In the genomic region with DNA sequence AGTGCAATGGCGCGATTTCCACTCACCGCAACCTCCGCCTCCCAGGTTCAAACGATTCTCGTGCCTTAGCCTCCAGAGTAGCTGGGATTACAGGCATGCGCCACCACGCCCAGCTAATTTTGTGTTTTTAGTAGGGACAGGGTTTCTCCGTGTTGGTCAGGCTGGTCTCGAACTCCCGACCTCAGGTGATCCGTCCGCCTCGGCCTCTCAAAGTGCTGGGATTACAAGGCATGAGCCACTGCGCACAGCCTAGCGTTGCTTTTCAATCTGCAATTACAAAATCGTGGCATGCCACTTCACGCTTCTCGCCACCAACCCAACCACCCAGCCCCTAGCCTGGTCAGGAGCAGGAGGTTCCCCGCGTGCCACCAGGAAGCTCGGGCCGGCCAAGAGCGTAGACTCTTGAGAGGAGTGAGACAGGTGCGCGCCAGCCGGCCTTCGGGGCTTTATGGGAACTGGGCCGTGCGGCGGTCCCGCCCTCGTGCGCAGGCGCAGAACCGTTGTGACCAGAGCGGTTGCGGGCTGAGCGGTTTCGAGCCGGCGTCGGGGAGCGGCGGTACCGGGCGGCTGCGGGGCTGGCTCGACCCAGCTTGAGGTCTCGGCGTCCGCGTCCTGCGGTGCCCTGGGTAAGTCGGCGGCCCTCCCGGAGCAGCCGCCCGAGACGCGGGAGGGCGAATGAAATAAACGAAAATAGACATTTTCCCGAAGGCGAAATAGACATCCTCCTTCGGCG, we compare ENCODE assay signal across 1 cellular context.
TF ChIP-seq lines count a peak whose summit lies in the region.

A gene (plus strand): TSS at position 500 of the 733 bp plus-strand sequence. CDS start 530 bp downstream, outside the sequence.

TF ChIP-seq in K562, 482 proteins besides CTCF, POLR2A, EP300 and RAD21 (continued from another document and continues in another):
- TF ChIP-seq, protein P1, sequence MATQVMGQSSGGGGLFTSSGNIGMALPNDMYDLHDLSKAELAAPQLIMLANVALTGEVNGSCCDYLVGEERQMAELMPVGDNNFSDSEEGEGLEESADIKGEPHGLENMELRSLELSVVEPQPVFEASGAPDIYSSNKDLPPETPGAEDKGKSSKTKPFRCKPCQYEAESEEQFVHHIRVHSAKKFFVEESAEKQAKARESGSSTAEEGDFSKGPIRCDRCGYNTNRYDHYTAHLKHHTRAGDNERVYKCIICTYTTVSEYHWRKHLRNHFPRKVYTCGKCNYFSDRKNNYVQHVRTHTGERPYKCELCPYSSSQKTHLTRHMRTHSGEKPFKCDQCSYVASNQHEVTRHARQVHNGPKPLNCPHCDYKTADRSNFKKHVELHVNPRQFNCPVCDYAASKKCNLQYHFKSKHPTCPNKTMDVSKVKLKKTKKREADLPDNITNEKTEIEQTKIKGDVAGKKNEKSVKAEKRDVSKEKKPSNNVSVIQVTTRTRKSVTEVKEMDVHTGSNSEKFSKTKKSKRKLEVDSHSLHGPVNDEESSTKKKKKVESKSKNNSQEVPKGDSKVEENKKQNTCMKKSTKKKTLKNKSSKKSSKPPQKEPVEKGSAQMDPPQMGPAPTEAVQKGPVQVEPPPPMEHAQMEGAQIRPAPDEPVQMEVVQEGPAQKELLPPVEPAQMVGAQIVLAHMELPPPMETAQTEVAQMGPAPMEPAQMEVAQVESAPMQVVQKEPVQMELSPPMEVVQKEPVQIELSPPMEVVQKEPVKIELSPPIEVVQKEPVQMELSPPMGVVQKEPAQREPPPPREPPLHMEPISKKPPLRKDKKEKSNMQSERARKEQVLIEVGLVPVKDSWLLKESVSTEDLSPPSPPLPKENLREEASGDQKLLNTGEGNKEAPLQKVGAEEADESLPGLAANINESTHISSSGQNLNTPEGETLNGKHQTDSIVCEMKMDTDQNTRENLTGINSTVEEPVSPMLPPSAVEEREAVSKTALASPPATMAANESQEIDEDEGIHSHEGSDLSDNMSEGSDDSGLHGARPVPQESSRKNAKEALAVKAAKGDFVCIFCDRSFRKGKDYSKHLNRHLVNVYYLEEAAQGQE (CRISPR knock-in tag; IDR thresholded peaks at IDR 0.05; ENCODE audit: low read depth) = peak; percentile 30; the same call in 1 of the 2 replicates
- TF ChIP-seq HMG20B (CRISPR knock-in tag; IDR thresholded peaks at IDR 0.05) (no peak), RBM34 (IDR thresholded peaks at IDR 0.05; ENCODE audit: borderline replicate concordance, insufficient read depth, low read length) (no peak), ZFX (CRISPR knock-in tag; IDR thresholded peaks at IDR 0.05) (no peak; the same call in 1 of the 2 replicates), ZNF316 (IDR thresholded peaks at IDR 0.05) (no peak), NR4A1 (CRISPR knock-in tag; IDR thresholded peaks at IDR 0.05) (no peak), NR4A1 (tag; IDR thresholded peaks at IDR 0.05) (no peak), SUPT5H (IDR thresholded peaks at IDR 0.05) (peak; percentile 59), PHF8 (IDR thresholded peaks at IDR 0.05; ENCODE audit: borderline replicate concordance, low read length) (peak; percentile 56; the same call in 1 of the 2 replicates), ZNF133 (CRISPR knock-in tag; IDR thresholded peaks at IDR 0.05) (no peak), SMARCE1 (IDR thresholded peaks at IDR 0.05) (no peak), MYBL2 (IDR thresholded peaks at IDR 0.05; ENCODE audit: low read depth) (no peak), MYBL2 (CRISPR knock-in tag; IDR thresholded peaks at IDR 0.05; ENCODE audit: borderline replicate concordance) (no peak), ZNF766 (CRISPR knock-in tag; conservative IDR thresholded peaks at IDR 0.05) (0 out of 2 replicates have a peak, but pooled peaks have one; percentile 35), KDM1A (IDR thresholded peaks at IDR 0.05) (peak in 1 of 2 experiments; percentile 38; a peak in 1 of 4 replicates), TEAD4 (IDR thresholded peaks at IDR 0.05; ENCODE audit: low read length) (no peak), TEAD4 (CRISPR knock-in tag; IDR thresholded peaks at IDR 0.05; ENCODE audit: borderline replicate concordance) (no peak), ZKSCAN3 (CRISPR knock-in tag; IDR thresholded peaks at IDR 0.05) (no peak), U2AF2 (optimal IDR thresholded peaks at IDR 0.05; ENCODE audit: low read depth, low read length) (no peak), ZNF41 (CRISPR knock-in tag; conservative IDR thresholded peaks at IDR 0.05) (no peak), YY1 (IDR thresholded peaks at IDR 0.05; ENCODE audit: borderline replicate concordance in 1 of 3, control insufficient read depth in 1 of 3, extremely low read depth in 1 of 3, insufficient read depth in 3 of 3, insufficient read length in 1 of 3, insufficient replicate concordance in 2 of 3, low read depth in 1 of 3, low read length in 2 of 3) (peak in 1 of 3 experiments; percentile 14), ZNF444 (CRISPR knock-in tag; IDR thresholded peaks at IDR 0.05) (no peak), ZNF134 (CRISPR knock-in tag; conservative IDR thresholded peaks at IDR 0.05) (no peak)
- TF ChIP-seq, protein P2, sequence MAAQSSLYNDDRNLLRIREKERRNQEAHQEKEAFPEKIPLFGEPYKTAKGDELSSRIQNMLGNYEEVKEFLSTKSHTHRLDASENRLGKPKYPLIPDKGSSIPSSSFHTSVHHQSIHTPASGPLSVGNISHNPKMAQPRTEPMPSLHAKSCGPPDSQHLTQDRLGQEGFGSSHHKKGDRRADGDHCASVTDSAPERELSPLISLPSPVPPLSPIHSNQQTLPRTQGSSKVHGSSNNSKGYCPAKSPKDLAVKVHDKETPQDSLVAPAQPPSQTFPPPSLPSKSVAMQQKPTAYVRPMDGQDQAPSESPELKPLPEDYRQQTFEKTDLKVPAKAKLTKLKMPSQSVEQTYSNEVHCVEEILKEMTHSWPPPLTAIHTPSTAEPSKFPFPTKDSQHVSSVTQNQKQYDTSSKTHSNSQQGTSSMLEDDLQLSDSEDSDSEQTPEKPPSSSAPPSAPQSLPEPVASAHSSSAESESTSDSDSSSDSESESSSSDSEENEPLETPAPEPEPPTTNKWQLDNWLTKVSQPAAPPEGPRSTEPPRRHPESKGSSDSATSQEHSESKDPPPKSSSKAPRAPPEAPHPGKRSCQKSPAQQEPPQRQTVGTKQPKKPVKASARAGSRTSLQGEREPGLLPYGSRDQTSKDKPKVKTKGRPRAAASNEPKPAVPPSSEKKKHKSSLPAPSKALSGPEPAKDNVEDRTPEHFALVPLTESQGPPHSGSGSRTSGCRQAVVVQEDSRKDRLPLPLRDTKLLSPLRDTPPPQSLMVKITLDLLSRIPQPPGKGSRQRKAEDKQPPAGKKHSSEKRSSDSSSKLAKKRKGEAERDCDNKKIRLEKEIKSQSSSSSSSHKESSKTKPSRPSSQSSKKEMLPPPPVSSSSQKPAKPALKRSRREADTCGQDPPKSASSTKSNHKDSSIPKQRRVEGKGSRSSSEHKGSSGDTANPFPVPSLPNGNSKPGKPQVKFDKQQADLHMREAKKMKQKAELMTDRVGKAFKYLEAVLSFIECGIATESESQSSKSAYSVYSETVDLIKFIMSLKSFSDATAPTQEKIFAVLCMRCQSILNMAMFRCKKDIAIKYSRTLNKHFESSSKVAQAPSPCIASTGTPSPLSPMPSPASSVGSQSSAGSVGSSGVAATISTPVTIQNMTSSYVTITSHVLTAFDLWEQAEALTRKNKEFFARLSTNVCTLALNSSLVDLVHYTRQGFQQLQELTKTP (IDR thresholded peaks at IDR 0.05; ENCODE audit: low read depth in 1 of 2, partially characterized antibody in 2 of 2) = peak in 1 of 2 experiments; percentile 19
- TF ChIP-seq, protein P3, sequence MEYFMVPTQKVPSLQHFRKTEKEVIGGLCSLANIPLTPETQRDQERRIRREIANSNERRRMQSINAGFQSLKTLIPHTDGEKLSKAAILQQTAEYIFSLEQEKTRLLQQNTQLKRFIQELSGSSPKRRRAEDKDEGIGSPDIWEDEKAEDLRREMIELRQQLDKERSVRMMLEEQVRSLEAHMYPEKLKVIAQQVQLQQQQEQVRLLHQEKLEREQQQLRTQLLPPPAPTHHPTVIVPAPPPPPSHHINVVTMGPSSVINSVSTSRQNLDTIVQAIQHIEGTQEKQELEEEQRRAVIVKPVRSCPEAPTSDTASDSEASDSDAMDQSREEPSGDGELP (CRISPR knock-in tag; IDR thresholded peaks at IDR 0.05; ENCODE audit: borderline replicate concordance) = peak; percentile 47; the same call in 1 of the 2 replicates
- TF ChIP-seq, protein P4, sequence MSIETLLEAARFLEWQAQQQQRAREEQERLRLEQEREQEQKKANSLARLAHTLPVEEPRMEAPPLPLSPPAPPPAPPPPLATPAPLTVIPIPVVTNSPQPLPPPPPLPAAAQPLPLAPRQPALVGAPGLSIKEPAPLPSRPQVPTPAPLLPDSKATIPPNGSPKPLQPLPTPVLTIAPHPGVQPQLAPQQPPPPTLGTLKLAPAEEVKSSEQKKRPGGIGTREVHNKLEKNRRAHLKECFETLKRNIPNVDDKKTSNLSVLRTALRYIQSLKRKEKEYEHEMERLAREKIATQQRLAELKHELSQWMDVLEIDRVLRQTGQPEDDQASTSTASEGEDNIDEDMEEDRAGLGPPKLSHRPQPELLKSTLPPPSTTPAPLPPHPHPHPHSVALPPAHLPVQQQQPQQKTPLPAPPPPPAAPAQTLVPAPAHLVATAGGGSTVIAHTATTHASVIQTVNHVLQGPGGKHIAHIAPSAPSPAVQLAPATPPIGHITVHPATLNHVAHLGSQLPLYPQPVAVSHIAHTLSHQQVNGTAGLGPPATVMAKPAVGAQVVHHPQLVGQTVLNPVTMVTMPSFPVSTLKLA (conservative IDR thresholded peaks at IDR 0.05) = peak in 1 of 2 experiments; percentile 28; a peak in 1 of 4 replicates
- TF ChIP-seq, protein P5, sequence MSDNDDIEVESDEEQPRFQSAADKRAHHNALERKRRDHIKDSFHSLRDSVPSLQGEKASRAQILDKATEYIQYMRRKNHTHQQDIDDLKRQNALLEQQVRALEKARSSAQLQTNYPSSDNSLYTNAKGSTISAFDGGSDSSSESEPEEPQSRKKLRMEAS (CRISPR knock-in tag; IDR thresholded peaks at IDR 0.05) = peak; percentile 68
- TF ChIP-seq, protein P6, sequence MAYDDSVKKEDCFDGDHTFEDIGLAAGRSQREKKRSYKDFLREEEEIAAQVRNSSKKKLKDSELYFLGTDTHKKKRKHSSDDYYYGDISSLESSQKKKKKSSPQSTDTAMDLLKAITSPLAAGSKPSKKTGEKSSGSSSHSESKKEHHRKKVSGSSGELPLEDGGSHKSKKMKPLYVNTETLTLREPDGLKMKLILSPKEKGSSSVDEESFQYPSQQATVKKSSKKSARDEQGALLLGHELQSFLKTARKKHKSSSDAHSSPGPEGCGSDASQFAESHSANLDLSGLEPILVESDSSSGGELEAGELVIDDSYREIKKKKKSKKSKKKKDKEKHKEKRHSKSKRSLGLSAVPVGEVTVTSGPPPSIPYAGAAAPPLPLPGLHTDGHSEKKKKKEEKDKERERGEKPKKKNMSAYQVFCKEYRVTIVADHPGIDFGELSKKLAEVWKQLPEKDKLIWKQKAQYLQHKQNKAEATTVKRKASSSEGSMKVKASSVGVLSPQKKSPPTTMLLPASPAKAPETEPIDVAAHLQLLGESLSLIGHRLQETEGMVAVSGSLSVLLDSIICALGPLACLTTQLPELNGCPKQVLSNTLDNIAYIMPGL (CRISPR knock-in tag; IDR thresholded peaks at IDR 0.05) = 0 out of 2 replicates have a peak, but pooled peaks have one; percentile 49
- TF ChIP-seq, protein P7, sequence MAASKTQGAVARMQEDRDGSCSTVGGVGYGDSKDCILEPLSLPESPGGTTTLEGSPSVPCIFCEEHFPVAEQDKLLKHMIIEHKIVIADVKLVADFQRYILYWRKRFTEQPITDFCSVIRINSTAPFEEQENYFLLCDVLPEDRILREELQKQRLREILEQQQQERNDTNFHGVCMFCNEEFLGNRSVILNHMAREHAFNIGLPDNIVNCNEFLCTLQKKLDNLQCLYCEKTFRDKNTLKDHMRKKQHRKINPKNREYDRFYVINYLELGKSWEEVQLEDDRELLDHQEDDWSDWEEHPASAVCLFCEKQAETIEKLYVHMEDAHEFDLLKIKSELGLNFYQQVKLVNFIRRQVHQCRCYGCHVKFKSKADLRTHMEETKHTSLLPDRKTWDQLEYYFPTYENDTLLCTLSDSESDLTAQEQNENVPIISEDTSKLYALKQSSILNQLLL (CRISPR knock-in tag; IDR thresholded peaks at IDR 0.05; ENCODE audit: borderline replicate concordance) = no peak
- TF ChIP-seq, protein P8, sequence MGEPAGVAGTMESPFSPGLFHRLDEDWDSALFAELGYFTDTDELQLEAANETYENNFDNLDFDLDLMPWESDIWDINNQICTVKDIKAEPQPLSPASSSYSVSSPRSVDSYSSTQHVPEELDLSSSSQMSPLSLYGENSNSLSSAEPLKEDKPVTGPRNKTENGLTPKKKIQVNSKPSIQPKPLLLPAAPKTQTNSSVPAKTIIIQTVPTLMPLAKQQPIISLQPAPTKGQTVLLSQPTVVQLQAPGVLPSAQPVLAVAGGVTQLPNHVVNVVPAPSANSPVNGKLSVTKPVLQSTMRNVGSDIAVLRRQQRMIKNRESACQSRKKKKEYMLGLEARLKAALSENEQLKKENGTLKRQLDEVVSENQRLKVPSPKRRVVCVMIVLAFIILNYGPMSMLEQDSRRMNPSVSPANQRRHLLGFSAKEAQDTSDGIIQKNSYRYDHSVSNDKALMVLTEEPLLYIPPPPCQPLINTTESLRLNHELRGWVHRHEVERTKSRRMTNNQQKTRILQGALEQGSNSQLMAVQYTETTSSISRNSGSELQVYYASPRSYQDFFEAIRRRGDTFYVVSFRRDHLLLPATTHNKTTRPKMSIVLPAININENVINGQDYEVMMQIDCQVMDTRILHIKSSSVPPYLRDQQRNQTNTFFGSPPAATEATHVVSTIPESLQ (CRISPR knock-in tag; IDR thresholded peaks at IDR 0.05) = peak; percentile 23; the same call in 1 of the 2 replicates
